Comparison of ENCODE assay signal across 1 cellular context in genomic region chr11:86743223-86744118, GRCh38.
TF ChIP-seq lines count a peak whose summit lies in the region.

No MANE protein-coding gene starts in this region.

TF ChIP-seq in HCT116, 20 proteins besides CTCF, POLR2A, EP300 and RAD21 (continued from another document):
- TF ChIP-seq ATF3 (IDR thresholded peaks at IDR 0.05) = peak; percentile 39; the same call in 1 of the 2 replicates
- peak; percentile 66; the same call in 1 of the 2 replicates for TF ChIP-seq SIN3A (IDR thresholded peaks at IDR 0.05; ENCODE audit: low read depth)
- no peak for TF ChIP-seq ZFX (IDR thresholded peaks at IDR 0.05)
- peak; percentile 99 for TF ChIP-seq FOSL1 (IDR thresholded peaks at IDR 0.05; ENCODE audit: low read depth)
- peak; percentile 8 for TF ChIP-seq TCF7L2 (IDR thresholded peaks at IDR 0.05; ENCODE audit: borderline replicate concordance, extremely low read depth, insufficient read depth, insufficient read length)
- peak; percentile 61 for TF ChIP-seq CBX3 (IDR thresholded peaks at IDR 0.05; ENCODE audit: low read depth)
- TF ChIP-seq ZBTB33 (IDR thresholded peaks at IDR 0.05; ENCODE audit: extremely low read depth, insufficient replicate concordance, low read length) = peak; percentile 51
- TF ChIP-seq SP1 (IDR thresholded peaks at IDR 0.05; ENCODE audit: low read depth) = peak; percentile 88
- TF ChIP-seq SRF (IDR thresholded peaks at IDR 0.05; ENCODE audit: low read depth) = peak; percentile 83
- no peak for TF ChIP-seq ZNF274 (IDR thresholded peaks at IDR 0.05; ENCODE audit: low read depth, low read length)
- peak; percentile 48; the same call in 1 of the 2 replicates for TF ChIP-seq POLR2AphosphoS5 (IDR thresholded peaks at IDR 0.05; ENCODE audit: low read depth, low read length)
